ENCODE assay signal across 14 cellular contexts in genomic region chr20:44993343-44993742, GRCh38. TPM values are rescaled to one million over a fixed set of nuclear protein-coding genes. Genes with fewer than 3 reads are reported as not detected.
DNase-seq lines count a peak whose midpoint lies in the region; ATAC-seq and TF ChIP-seq lines count a peak whose summit lies in the region.
"Had no signal": no experiment of that assay in that cellular context is flagged by ENCODE, and none has a peak within 500 bp of the region (broad histone marks: within the 10 kb centered on the region; RNA-seq: fewer than 3 reads in every experiment).

No MANE protein-coding gene starts in this region.

- H3K4me2 ChIP-seq in PC-3 (ENCODE audit: low read length), result peak overlapping the region; percentile 52

- no peaks in the 10 kb centered on the region for H3K9me3 ChIP-seq in PC-3 (ENCODE audit: low read length)
- no peaks in the 10 kb centered on the region for H3K9me3 ChIP-seq in spleen

- peaks cover 60% of the 10 kb centered on the region for H3K4me1 Mint-ChIP-seq in activated naive CD4-positive, alpha-beta T cell treated with anti-CD3 and anti-CD28 coated beads, Interleukin-2, amount 10 ng/mL, durations not matched to agents 7 days and 5 days

- peak overlapping the region; percentile 87 for H3K27ac Mint-ChIP-seq in activated naive CD4-positive, alpha-beta T cell treated with anti-CD3 and anti-CD28 coated beads, Interleukin-2, amount 10 ng/mL, durations not matched to agents 7 days and 5 days

- no peaks in the 10 kb centered on the region for H3K9me3 Mint-ChIP-seq in activated naive CD4-positive, alpha-beta T cell treated with anti-CD3 and anti-CD28 coated beads, Interleukin-2, amount 10 ng/mL, durations not matched to agents 7 days and 5 days

- POLR2A ChIA-PET in PC-3 (lab: Charles Lee; ENCODE audit: unreplicated experiment), result interaction anchor here (0.7 kb wide), 1 partner anchor 8 kb away, joined by 3 read pairs; no protein-coding TSS in a partner anchor

- ATAC-seq in PC-3, result peak; percentile 97
- ATAC-seq in HG03108 (IDR thresholded peaks at IDR 0.05; ENCODE audit: unreplicated experiment), result no peak
- ATAC-seq: HCT116 had no signal

- H3K4me3 ChIP-seq in PC-3 (ENCODE audit: low read length) (no peak overlapping the region), choroid plexus epithelial cell (ENCODE audit: low read depth, low read length) (no peak overlapping the region), spleen (peak overlapping the region in 2 of 8 donors; percentile 5 to 41), dorsolateral prefrontal cortex (no peak overlapping the region)

- WGBS in spleen, 5 donors, result 31 to 57% (median 46%) methylated on average over 3 of the region's 3 CpGs

- H3K27ac ChIP-seq in PC-3 (ENCODE audit: low read length), result peak overlapping the region; percentile 31
- H3K27ac ChIP-seq in spleen, result peak overlapping the region in 7 of 8 donors; percentile 66 to 86 (median 78)
- H3K27ac ChIP-seq in dorsolateral prefrontal cortex, result peak overlapping the region in 3 of 59 donors; percentile 5 to 42 (median 17)

- no peak for DNase-seq in activated naive CD4-positive, alpha-beta T cell treated with anti-CD3 and anti-CD28 coated beads, Interleukin-2, amount 10 ng/mL, durations not matched to agents 7 days and 5 days
- DNase-seq in activated naive CD4-positive, alpha-beta T cell treated with anti-CD3 and anti-CD28 coated beads, Interleukin-2, amount 50 U/mL, for 16 hours, result no peak
- DNase-seq in PC-3 (peak; percentile 62), choroid plexus epithelial cell (ENCODE audit: low read depth) (peak; percentile 35), spleen (no peak), dorsolateral prefrontal cortex (no peak)
- DNase-seq in effector CD4-positive, alpha-beta T cell, result no peak
- DNase-seq: C1 segment of cervical spinal cord; erythroblast; midbrain; SHP77; stimulated activated CD4-positive, alpha-beta T cell treated with anti-CD3 and anti-CD28 coated beads, Interleukin-4, amount 100 ng/mL, for 24 hours had no signal

- no peaks in the 10 kb centered on the region for H4K20me1 ChIP-seq in PC-3 (ENCODE audit: low read length)

- TF ChIP-seq CTCF in PC-3 (conservative IDR thresholded peaks at IDR 0.05; ENCODE audit: low read depth, low read length) (no peak), choroid plexus epithelial cell (conservative IDR thresholded peaks at IDR 0.05; ENCODE audit: low read depth, low read length) (no peak), spleen (IDR thresholded peaks at IDR 0.05 in 8 of 11, conservative IDR thresholded peaks at IDR 0.05 in 3 of 11) (no peak), dorsolateral prefrontal cortex (IDR thresholded peaks at IDR 0.05 in 54 of 56, conservative IDR thresholded peaks at IDR 0.05 in 2 of 56; ENCODE audit: low read depth in 1 of 56, partially characterized antibody in 56 of 56) (no peak)

- no TSS peak for BruUV-seq in PC-3 (replicated peaks; lab: Mats Ljungman, UMichigan)

- H3K4me1 ChIP-seq in PC-3 (ENCODE audit: insufficient read depth, low read length), result peaks cover 12% of the 10 kb centered on the region
- peaks cover 40 to 100% (median 72%) of the 10 kb centered on the region in 6 donors for H3K4me1 ChIP-seq in spleen

- H3K36me3 ChIP-seq in PC-3 (ENCODE audit: low read depth, low read length), result peaks cover 41% of the 10 kb centered on the region
- H3K36me3 ChIP-seq in spleen, result peaks cover 0 to 66% (median 38%) of the 10 kb centered on the region in 6 donors

- H2AFZ ChIP-seq in PC-3 (ENCODE audit: low read length), result no peak overlapping the region

- H3F3A ChIP-seq in PC-3 (ENCODE audit: low read length, unreplicated experiment), result no peaks in the 10 kb centered on the region

- intact Hi-C loops in PC-3 (cut with micrococcal nuclease), result no loop called here
- intact Hi-C loops in spleen (cut with DNase I; ENCODE audit: low total_unique reads), result no loop called here
- intact Hi-C loops in dorsolateral prefrontal cortex (cut with DNase I), result no loop called here

- H3K9me2 ChIP-seq in PC-3 (replicated peaks; ENCODE audit: low read length), result no peaks in the 10 kb centered on the region

- no peak for TF ChIP-seq POLR2A in spleen (IDR thresholded peaks at IDR 0.05)

- no peaks in the 10 kb centered on the region for H3K27me3 ChIP-seq in PC-3 (ENCODE audit: low read length)
- no peaks in the 10 kb centered on the region for H3K27me3 ChIP-seq in spleen (replicated peaks in 1 of 7)
- H3K27me3 ChIP-seq in dorsolateral prefrontal cortex, result no peaks in the 10 kb centered on the region

- H3K4me3 Mint-ChIP-seq in activated naive CD4-positive, alpha-beta T cell treated with anti-CD3 and anti-CD28 coated beads, Interleukin-2, amount 10 ng/mL, durations not matched to agents 7 days and 5 days, result peak overlapping the region; percentile 38

- CTCF ChIA-PET in activated naive CD4-positive, alpha-beta T cell treated with anti-CD3 and anti-CD28 coated beads, Interleukin-2, amount 10 ng/mL, durations not matched to agents 7 days and 5 days (lab: Charles Lee), result no interaction called here
- CTCF ChIA-PET in PC-3 (lab: Charles Lee), result interaction anchor here (0.6 kb wide), 1 partner anchor 45 kb away, joined by 4 read pairs; no protein-coding TSS in a partner anchor

- no peak overlapping the region for H3K9ac ChIP-seq in PC-3 (ENCODE audit: low read length)

- peaks cover 71% of the 10 kb centered on the region for H3K36me3 Mint-ChIP-seq in activated naive CD4-positive, alpha-beta T cell treated with anti-CD3 and anti-CD28 coated beads, Interleukin-2, amount 10 ng/mL, durations not matched to agents 7 days and 5 days

- H3K79me2 ChIP-seq in PC-3 (ENCODE audit: low read length), result peaks cover 16% of the 10 kb centered on the region; the same call in 1 of the 2 replicates

- no peaks in the 10 kb centered on the region for H3K27me3 Mint-ChIP-seq in activated naive CD4-positive, alpha-beta T cell treated with anti-CD3 and anti-CD28 coated beads, Interleukin-2, amount 10 ng/mL, durations not matched to agents 7 days and 5 days

RNA-seq across cellular contexts. Expression of gene STK4, which starts 27.0 kb away (rescaled TPM):
- total RNA-seq in PC-3 (2014; rRNA removed) (18.6 and 20.6 TPM in 2 replicates), spleen (100 to 1,000 TPM; 115 to 241 (median 130) TPM), dorsolateral prefrontal cortex (10 to 100 TPM; 31.0 to 66.4 (median 42.5) TPM)
- polyA plus RNA-seq in spleen, result 10 to 100 TPM; 19.0 to 26.5 (median 19.7) TPM

RNA-seq across cellular contexts. Expression of gene TOMM34, which starts 33.1 kb away (rescaled TPM):
- total RNA-seq in PC-3 (2014; rRNA removed) (103 and 120 TPM in 2 replicates), spleen (10 to 100 TPM; 11.6 to 18.0 (median 15.5) TPM), dorsolateral prefrontal cortex (10 to 100 TPM; 17.1 to 62.7 (median 39.9) TPM)
- polyA plus RNA-seq in spleen, result 10 to 100 TPM; 13.6 to 19.4 (median 18.4) TPM

Comparison
In these comparisons a context has a peak if more than half of its experiments do, and no peak if none do; other contexts are left out.
1. DNase-seq: peak in PC-3 (single experiment) and choroid plexus epithelial cell (single experiment); none in activated naive CD4-positive, alpha-beta T cell treated with anti-CD3 and anti-CD28 coated beads, Interleukin-2, amount 10 ng/mL, durations not matched to agents 7 days and 5 days (single experiment), activated naive CD4-positive, alpha-beta T cell treated with anti-CD3 and anti-CD28 coated beads, Interleukin-2, amount 50 U/mL, for 16 hours (single experiment), spleen (single experiment), effector CD4-positive, alpha-beta T cell (single experiment) and dorsolateral prefrontal cortex (0 of 10).